Comparison of ENCODE assay signal across 7 cellular contexts in the genomic region with DNA sequence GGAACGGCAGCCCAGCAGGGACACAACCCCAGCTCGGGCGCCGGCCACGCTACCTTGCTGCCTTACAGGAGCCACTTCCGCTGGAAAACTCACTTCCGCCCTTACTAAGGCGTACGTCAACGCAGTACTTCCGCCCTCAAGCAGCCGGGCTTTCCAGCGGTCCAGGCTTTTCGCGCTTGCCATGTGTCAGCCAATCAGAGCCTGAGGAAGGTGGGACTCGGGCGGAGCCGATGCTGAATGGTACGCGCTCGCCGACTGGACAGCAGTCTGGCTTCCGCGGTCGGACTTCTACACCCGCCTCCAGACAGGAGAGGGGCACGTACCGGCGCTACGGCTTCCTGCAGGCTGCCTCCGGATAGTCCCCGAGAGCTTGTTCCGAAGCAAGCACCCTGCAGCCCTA. TPM values are rescaled to one million over a fixed set of nuclear protein-coding genes. Genes with fewer than 3 reads are reported as not detected.
DNase-seq lines count a peak whose midpoint lies in the region; ATAC-seq and TF ChIP-seq lines count a peak whose summit lies in the region.
"Not testable (repeated sequence)": the region's sequence is repeated elsewhere in the genome, so short reads cannot be mapped to it uniquely, and the experiment has no call there.

Gene BOLA2 (minus strand): TSS at position 83 of the 400 bp plus-strand sequence. CDS start 98 bp downstream, outside the sequence.
Gene SLX1B (plus strand): TSS at position 265 of the 400 bp plus-strand sequence.

- H3K4me3 Mint-ChIP-seq in activated T-helper 2 cell treated with anti-CD3 and anti-CD28 coated beads, Interferon-gamma antibody, Interleukin-2, Interleukin-4, amounts not matched to agents 10 μg/mL and 5 μg/mL and 100 μg/mL, durations not matched to agents 14 hours and 24 hours and 36 hours (ENCODE audit: low read depth); natural killer cell: not testable (repeated sequence)

- not testable (repeated sequence) for H3K9me3 Mint-ChIP-seq in activated T-helper 2 cell treated with anti-CD3 and anti-CD28 coated beads, Interferon-gamma antibody, Interleukin-2, Interleukin-4, amounts not matched to agents 10 μg/mL and 5 μg/mL and 100 μg/mL, durations not matched to agents 14 hours and 24 hours and 36 hours; natural killer cell

- H3K36me3 ChIP-seq in gastroesophageal sphincter = not testable (repeated sequence)

- not testable (repeated sequence) for H3K27ac ChIP-seq in gastroesophageal sphincter

- not testable (repeated sequence) for H3K27me3 Mint-ChIP-seq in activated T-helper 2 cell treated with anti-CD3 and anti-CD28 coated beads, Interferon-gamma antibody, Interleukin-2, Interleukin-4, amounts not matched to agents 10 μg/mL and 5 μg/mL and 100 μg/mL, durations not matched to agents 14 hours and 24 hours and 36 hours (ENCODE audit: low read depth); natural killer cell (ENCODE audit: low read depth in 2 of 2)

- not testable (repeated sequence) for TF ChIP-seq CTCF in gastroesophageal sphincter (IDR thresholded peaks at IDR 0.05); natural killer cell (IDR thresholded peaks at IDR 0.05)

- not testable (repeated sequence) for H3K36me3 Mint-ChIP-seq in activated T-helper 2 cell treated with anti-CD3 and anti-CD28 coated beads, Interferon-gamma antibody, Interleukin-2, Interleukin-4, amounts not matched to agents 10 μg/mL and 5 μg/mL and 100 μg/mL, durations not matched to agents 14 hours and 24 hours and 36 hours (ENCODE audit: low read depth); natural killer cell

- no CpG with 5 or more reads among the region's 33 CpGs for WGBS in gastroesophageal sphincter (ENCODE audit: low coverage in 1 of 2), 2 donors

- intact Hi-C loops in activated T-helper 2 cell treated with anti-CD3 and anti-CD28 coated beads, Interferon-gamma antibody, Interleukin-2, Interleukin-4, amounts not matched to agents 10 μg/mL and 5 μg/mL and 100 μg/mL, durations not matched to agents 14 hours and 24 hours and 36 hours (cut with micrococcal nuclease); natural killer cell (cut with micrococcal nuclease): not testable (repeated sequence)

- not testable (repeated sequence) for TF ChIP-seq EP300 in gastroesophageal sphincter (IDR thresholded peaks at IDR 0.05)

- DNase-seq in M059J (ENCODE audit: low read depth); activated T-helper 2 cell treated with anti-CD3 and anti-CD28 coated beads, Interferon-gamma antibody, Interleukin-2, Interleukin-4, amounts not matched to agents 10 μg/mL and 5 μg/mL and 100 μg/mL, durations not matched to agents 14 hours and 24 hours and 36 hours (ENCODE audit: low spot score); natural killer cell: not testable (repeated sequence)

- H3K9me3 ChIP-seq in gastroesophageal sphincter = not testable (repeated sequence)

- not testable (repeated sequence) for H3K4me3 ChIP-seq in gastroesophageal sphincter

- not testable (repeated sequence) for H3K27ac Mint-ChIP-seq in activated T-helper 2 cell treated with anti-CD3 and anti-CD28 coated beads, Interferon-gamma antibody, Interleukin-2, Interleukin-4, amounts not matched to agents 10 μg/mL and 5 μg/mL and 100 μg/mL, durations not matched to agents 14 hours and 24 hours and 36 hours; natural killer cell

- H3K4me1 ChIP-seq in gastroesophageal sphincter = not testable (repeated sequence)

- not testable (repeated sequence) for TF ChIP-seq POLR2A in gastroesophageal sphincter (IDR thresholded peaks at IDR 0.05)

- not testable (repeated sequence) for H3K27me3 ChIP-seq in gastroesophageal sphincter

- H3K4me1 Mint-ChIP-seq in activated T-helper 2 cell treated with anti-CD3 and anti-CD28 coated beads, Interferon-gamma antibody, Interleukin-2, Interleukin-4, amounts not matched to agents 10 μg/mL and 5 μg/mL and 100 μg/mL, durations not matched to agents 14 hours and 24 hours and 36 hours (ENCODE audit: low read depth); natural killer cell: not testable (repeated sequence)

- ATAC-seq in GM18858 (IDR thresholded peaks at IDR 0.05; ENCODE audit: unreplicated experiment) (peak; percentile 85), GM21576 (IDR thresholded peaks at IDR 0.05; ENCODE audit: unreplicated experiment) (peak; percentile 83), HG03045 (IDR thresholded peaks at IDR 0.05; ENCODE audit: unreplicated experiment) (peak; percentile 80), gastroesophageal sphincter (peak; percentile 98), natural killer cell (peak; percentile 86 to 96 (median 88))

RNA-seq across cellular contexts. Expression of gene BOLA2, which starts in this region (rescaled TPM):
- total RNA-seq in M059J (2014; rRNA removed; shearing (Covaris generic)) = 19.6 and 27.0 TPM in 2 replicates
- 16.0 and 22.7 TPM in 2 replicates for total RNA-seq in activated T-helper 2 cell treated with anti-CD3 and anti-CD28 coated beads, Interferon-gamma antibody, Interleukin-2, Interleukin-4, amounts not matched to agents 10 μg/mL and 5 μg/mL and 100 μg/mL, durations not matched to agents 14 hours and 24 hours and 36 hours
- total RNA-seq in gastroesophageal sphincter = 1 to 10 TPM; 5.4 to 8.4 (median 7.4) TPM
- total RNA-seq in natural killer cell = 10 to 100 TPM in 2 of 3 donors, 1 to 10 TPM in 1; 8.1 to 17.0 (median 13.3) TPM

RNA-seq across cellular contexts. Expression of gene SLX1B, which starts in this region (rescaled TPM):
- total RNA-seq in M059J (2014; rRNA removed; shearing (Covaris generic)) = 37.3 and 66.2 TPM in 2 replicates
- 80.0 and 86.5 TPM in 2 replicates for total RNA-seq in activated T-helper 2 cell treated with anti-CD3 and anti-CD28 coated beads, Interferon-gamma antibody, Interleukin-2, Interleukin-4, amounts not matched to agents 10 μg/mL and 5 μg/mL and 100 μg/mL, durations not matched to agents 14 hours and 24 hours and 36 hours
- total RNA-seq in gastroesophageal sphincter (10 to 100 TPM; 11.4 to 30.7 (median 19.4) TPM), natural killer cell (10 to 100 TPM in 1 of 3 donors, 1 to 10 TPM in 2; 9.0 to 12.8 (median 9.8) TPM)
